7 cellular contexts compared by ENCODE assay signal in the genomic region with DNA sequence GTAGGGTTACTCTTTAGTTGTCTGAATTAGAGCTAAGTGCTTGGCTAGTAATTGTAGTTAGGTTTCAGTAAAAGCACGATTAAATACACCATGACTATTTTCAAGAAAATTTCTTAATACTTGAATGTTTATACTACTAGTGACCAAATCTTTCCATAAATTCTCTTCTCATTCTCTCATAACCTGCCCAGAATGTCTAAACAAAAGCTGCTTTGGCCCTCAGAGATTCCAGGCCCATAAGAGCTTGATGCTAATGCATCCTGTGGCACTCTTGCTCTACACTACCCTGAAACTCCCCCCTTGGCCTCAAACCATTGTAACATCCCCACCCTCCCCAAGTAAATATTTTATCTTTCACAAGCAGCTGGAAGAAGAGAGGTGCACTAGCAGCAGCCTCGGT.
"Had no signal": no experiment of that assay in that cellular context is flagged by ENCODE, and none has a peak within 500 bp of the region (broad histone marks: within the 10 kb centered on the region; RNA-seq: fewer than 3 reads in every experiment).

No MANE protein-coding gene starts in this region.

- H2AFZ ChIP-seq: GM23338 had no signal

- H3K4me3 ChIP-seq: GM23338 had no signal

- H3K4me2 ChIP-seq: GM23338 had no signal

- FAIRE-seq: H1, H54, HepG2 had no signal

- DNase-seq: H9, HCEC 1CT, KBM-7 had no signal
